In the genomic region with DNA sequence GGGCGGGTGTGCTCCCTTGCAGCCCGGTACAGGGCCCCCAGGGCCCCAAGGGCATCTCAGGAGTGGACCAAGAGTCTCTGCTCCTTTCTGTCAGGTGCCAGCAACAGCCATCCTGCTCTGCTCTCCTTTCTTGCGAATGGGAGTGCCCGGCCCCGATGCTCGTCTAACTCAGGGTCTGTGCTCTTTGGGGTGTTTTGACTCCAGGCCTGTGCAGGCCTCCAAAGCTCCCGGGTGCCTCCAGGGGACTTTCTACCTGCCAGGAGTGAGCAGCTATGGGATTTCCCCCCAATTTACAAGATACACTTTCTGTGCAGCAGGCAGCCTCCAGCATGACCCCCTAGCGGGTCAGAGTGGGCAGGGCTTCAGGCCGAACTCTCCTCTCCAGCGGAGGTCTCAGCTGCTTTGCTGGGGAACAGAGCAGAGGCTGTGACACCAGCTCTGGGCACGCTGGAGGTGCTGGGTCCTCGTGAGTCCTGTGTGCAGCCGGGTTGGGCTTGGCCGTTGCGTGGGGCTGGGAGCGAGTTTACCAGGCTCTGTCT, we compare ENCODE assay signal across 14 cellular contexts. TPM values are rescaled to one million over a fixed set of nuclear protein-coding genes. Genes with fewer than 3 reads are reported as not detected.
A peak's percentile ranks its signal among the peaks of the same experiment; 100 is the strongest.
DNase-seq lines count a peak whose midpoint lies in the region; ATAC-seq and TF ChIP-seq lines count a peak whose summit lies in the region.
"Had no signal": no experiment of that assay in that cellular context is flagged by ENCODE, and none has a peak within 500 bp of the region (broad histone marks: within the 10 kb centered on the region; RNA-seq: fewer than 3 reads in every experiment).

No MANE protein-coding gene starts in this region.

- H3K4me2 ChIP-seq in neural progenitor cell: peak overlapping the region; percentile 99

- H3K9me3 Mint-ChIP-seq in neural progenitor cell: peaks cover 2% of the 10 kb centered on the region
- H3K9me3 Mint-ChIP-seq: activated CD4-positive, alpha-beta memory T cell treated with anti-CD3 and anti-CD28 coated beads for 36 hours; effector memory CD8-positive, alpha-beta T cell; natural killer cell treated with Interleukin-12 subunit alpha and Interleukin-12 subunit beta and Interleukin-15 and Interleukin-18, amount 100 ng/mL, for 72 hours had no signal

- H3F3A ChIP-seq in neural progenitor cell (ENCODE audit: low read depth): peaks cover 76% of the 10 kb centered on the region

- peaks cover 48% of the 10 kb centered on the region for H4K20me1 ChIP-seq in neural progenitor cell (ENCODE audit: low read depth)

- H3K27ac ChIP-seq in neural progenitor cell (no peak overlapping the region), vagina (peak overlapping the region; percentile 51)

- TF ChIP-seq POLR2A in vagina (IDR thresholded peaks at IDR 0.05): no peak

- no peaks in the 10 kb centered on the region for H3K9me3 ChIP-seq in neural progenitor cell (ENCODE audit: low read depth)
- H3K9me3 ChIP-seq in vagina: no peaks in the 10 kb centered on the region

- H2AFZ ChIP-seq in neural progenitor cell (replicated peaks): no peak overlapping the region

- peaks cover 3% of the 10 kb centered on the region for H3K36me3 Mint-ChIP-seq in neural progenitor cell
- H3K36me3 Mint-ChIP-seq: activated CD4-positive, alpha-beta memory T cell treated with anti-CD3 and anti-CD28 coated beads for 36 hours; natural killer cell treated with Interleukin-12 subunit alpha and Interleukin-12 subunit beta and Interleukin-15 and Interleukin-18, amount 100 ng/mL, for 72 hours had no signal

- H3K27me3 ChIP-seq in neural progenitor cell (peaks cover 64% of the 10 kb centered on the region), vagina (peaks cover 8% of the 10 kb centered on the region)

- no peak overlapping the region for H3K9ac ChIP-seq in neural progenitor cell

- peak overlapping the region; percentile 83 for H3K4me3 ChIP-seq in neural progenitor cell
- peak overlapping the region in 1 of 2 donors; percentile 53 for H3K4me3 ChIP-seq in vagina

- H3K4me1 Mint-ChIP-seq in neural progenitor cell: peaks cover 46% of the 10 kb centered on the region

- H3K27ac Mint-ChIP-seq in neural progenitor cell: no peak overlapping the region
- H3K27ac Mint-ChIP-seq: activated CD4-positive, alpha-beta memory T cell treated with anti-CD3 and anti-CD28 coated beads for 36 hours; effector memory CD8-positive, alpha-beta T cell; natural killer cell treated with Interleukin-12 subunit alpha and Interleukin-12 subunit beta and Interleukin-15 and Interleukin-18, amount 100 ng/mL, for 72 hours had no signal

- H3K27me3 Mint-ChIP-seq in neural progenitor cell (ENCODE audit: insufficient read depth, low read depth): peaks cover 11% of the 10 kb centered on the region

- ATAC-seq in Right ventricle myocardium inferior (no peak), left cardiac atrium (no peak)
- ATAC-seq: effector memory CD8-positive, alpha-beta T cell; natural killer cell treated with Interleukin-12 subunit alpha and Interleukin-12 subunit beta and Interleukin-15 and Interleukin-18, amount 100 ng/mL, for 72 hours had no signal

- peak; percentile 45 for DNase-seq in Right ventricle myocardium inferior (ENCODE audit: missing footprints)
- no peak for DNase-seq in cardiac septum (ENCODE audit: low spot score)
- DNase-seq in left cardiac atrium: peak; percentile 22
- peak; percentile 74 for DNase-seq in neural progenitor cell (ENCODE audit: low spot score)
- DNase-seq in vagina (ENCODE audit: extremely low spot score in 2 of 2): no peak
- DNase-seq in NCI-H748 treated with DMSO at 0.1 percent for 48 hours (lab: John Stamatoyannopoulos, UW): no peak
- no peak for DNase-seq in NCI-H187 (lab: John Stamatoyannopoulos, UW)
- no peak for DNase-seq in NCI-H526 (lab: John Stamatoyannopoulos, UW)
- DNase-seq: activated CD4-positive, alpha-beta memory T cell treated with anti-CD3 and anti-CD28 coated beads for 36 hours; effector memory CD8-positive, alpha-beta T cell; NCI-H1417 treated with DMSO at 0.1 percent for 48 hours; stimulated activated CD4-positive, alpha-beta T cell treated with anti-CD3 and anti-CD28 coated beads, Interleukin-2, amount 100 ng/mL, for 24 hours; stimulated activated naive CD4-positive, alpha-beta T cell treated with Interleukin-2 at 50 U/mL for 16 hours had no signal

- intact Hi-C loops in Right ventricle myocardium inferior (cut with DNase I) (loop anchor here (2.0 to 10.0 kb wide), 2 partner anchors 124 to 226 kb away; a partner anchor contains a TSS), cardiac septum (cut with DNase I) (no loop called here), left cardiac atrium (cut with DNase I) (loop anchor here in 1 of 2 donors (10.0 kb wide), 1 partner anchor 226 kb away; no protein-coding TSS in a partner anchor), vagina (cut with DNase I) (loop anchor here (5.0 kb wide), 1 partner anchor 108 kb away; no protein-coding TSS in a partner anchor)

- H3K4me3 Mint-ChIP-seq in neural progenitor cell: peak overlapping the region; percentile 80
- H3K4me3 Mint-ChIP-seq: activated CD4-positive, alpha-beta memory T cell treated with anti-CD3 and anti-CD28 coated beads for 36 hours had no signal

- H3K79me2 ChIP-seq in neural progenitor cell (ENCODE audit: low read depth): peaks cover 18% of the 10 kb centered on the region

- H3K36me3 ChIP-seq in neural progenitor cell (no peaks in the 10 kb centered on the region), vagina (no peaks in the 10 kb centered on the region)

- TF ChIP-seq CTCF in neural progenitor cell (IDR thresholded peaks at IDR 0.05): peak; percentile 4
- TF ChIP-seq CTCF in vagina (IDR thresholded peaks at IDR 0.05): no peak

- H3K4me1 ChIP-seq in neural progenitor cell (peaks cover 49% of the 10 kb centered on the region), vagina (peaks cover 59% of the 10 kb centered on the region)

RNA-seq across cellular contexts. Expression of a gene that starts 3.0 kb away (rescaled TPM):
- total RNA-seq in Right ventricle myocardium inferior: 4.7 TPM
- total RNA-seq in cardiac septum: 11.7 TPM
- 10 to 100 TPM in 1 of 2 donors, 1 to 10 TPM in 1; 4.9 to 11.5 TPM for total RNA-seq in left cardiac atrium
- total RNA-seq in neural progenitor cell (ENCODE audit: low replicate concordance): 20.7 and 25.2 TPM in 2 replicates
- total RNA-seq in vagina: 29.5 TPM

RNA-seq across cellular contexts. Expression of a gene that starts 21.5 kb away (rescaled TPM):
- 16.5 TPM for total RNA-seq in Right ventricle myocardium inferior
- 13.9 TPM for total RNA-seq in cardiac septum
- 1 to 10 TPM; 6.2 to 9.4 TPM for total RNA-seq in left cardiac atrium
- 0.39 and 2.8 TPM in 2 replicates for total RNA-seq in neural progenitor cell (ENCODE audit: low replicate concordance)
- 13.0 TPM for total RNA-seq in vagina

RNA-seq across cellular contexts. Expression of a gene that starts 43.9 kb away (rescaled TPM):
- total RNA-seq in Right ventricle myocardium inferior (37.9 TPM), cardiac septum (37.2 TPM), left cardiac atrium (10 to 100 TPM; 35.1 to 38.1 TPM), neural progenitor cell (ENCODE audit: low replicate concordance) (35.2 and 76.1 TPM in 2 replicates), vagina (44.0 TPM)

RNA-seq across cellular contexts. Expression of a gene that starts 48.0 kb away (rescaled TPM):
- total RNA-seq in Right ventricle myocardium inferior (1.4 TPM), cardiac septum (not detected), left cardiac atrium (under 1 TPM in 1 of 2 donors, not detected in 1; 0.59 TPM), neural progenitor cell (ENCODE audit: low replicate concordance) (not detected in 2 replicates), vagina (not detected)
- total RNA-seq: activated CD4-positive, alpha-beta memory T cell treated with anti-CD3 and anti-CD28 coated beads for 36 hours; natural killer cell treated with Interleukin-12 subunit alpha and Interleukin-12 subunit beta and Interleukin-15 and Interleukin-18, amount 100 ng/mL, for 72 hours had no signal

RNA-seq across cellular contexts. Expression of a gene that starts 58.0 kb away (rescaled TPM):
- total RNA-seq in Right ventricle myocardium inferior (620 TPM), cardiac septum (304 TPM), left cardiac atrium (100 to 1,000 TPM; 324 to 437 TPM), neural progenitor cell (ENCODE audit: low replicate concordance) (183 and 367 TPM in 2 replicates), vagina (312 TPM)

Comparison
In these comparisons a context has a peak if more than half of its experiments do, and no peak if none do; other contexts are left out.
1. DNase-seq: peak in Right ventricle myocardium inferior (single experiment), left cardiac atrium (single experiment) and neural progenitor cell (single experiment); none in cardiac septum (single experiment), vagina (0 of 2), NCI-H748 treated with DMSO at 0.1 percent for 48 hours (single experiment), NCI-H187 (0 of 2) and NCI-H526 (0 of 2).